In genomic region chr12:52003591-52003990, GRCh38 we compare ENCODE assay signal across 16 cellular contexts. TPM values are rescaled to one million over a fixed set of nuclear protein-coding genes. Genes with fewer than 3 reads are reported as not detected.
DNase-seq lines count a peak whose midpoint lies in the region; ATAC-seq and TF ChIP-seq lines count a peak whose summit lies in the region.
"Had no signal": no experiment of that assay in that cellular context is flagged by ENCODE, and none has a peak within 500 bp of the region (broad histone marks: within the 10 kb centered on the region; RNA-seq: fewer than 3 reads in every experiment).

No MANE protein-coding gene starts in this region.

- ATAC-seq in GM18907 (IDR thresholded peaks at IDR 0.05; ENCODE audit: unreplicated experiment): no peak

- H3K36me3 ChIP-seq in HEK293 (ENCODE audit: control insufficient read depth in 2 of 2, insufficient read depth in 1 of 2, low read length in 2 of 2): peaks cover 0 to 25% of the 10 kb centered on the region in 2 experiments; a peak in 2 of 3 replicates
- H3K36me3 ChIP-seq in H7 (replicated peaks; ENCODE audit: control insufficient read depth, insufficient read depth, low read length): no peaks in the 10 kb centered on the region

- H3K9me3 Mint-ChIP-seq in nephron: no peaks in the 10 kb centered on the region
- H3K9me3 Mint-ChIP-seq: H9 had no signal

- POLR2A ChIA-PET in HEK293 (lab: Yijun Ruan, JAX): interaction anchor here (0.8 to 2.0 kb wide), 3 partner anchors 16 to 21 kb away, joined by 4 to 11 read pairs (median 5); no protein-coding TSS in a partner anchor

- CTCF ChIA-PET in HEK293 (lab: Yijun Ruan, JAX): interaction anchor here (0.6 to 9.6 kb wide), 24 partner anchors 9 to 585 kb away, joined by 3 to 291 read pairs (median 4); no protein-coding TSS in a partner anchor

- TF ChIP-seq CTCF in HEK293 (tag by site-specific recombination; IDR thresholded peaks at IDR 0.05) (no peak), nephron (IDR thresholded peaks at IDR 0.05; ENCODE audit: unreplicated experiment in 3 of 3) (no peak)

- no peak overlapping the region for H3K27ac ChIP-seq in HEK293 (ENCODE audit: extremely low read depth, low read depth, low read length)
- H3K27ac ChIP-seq: 22Rv1 had no signal

- DNase-seq in DMS 273 (lab: John Stamatoyannopoulos, UW; ENCODE audit: unreplicated experiment): peak; percentile 71
- no peak for DNase-seq in DMS 273 treated with DMSO at 0.1 percent for 48 hours (lab: John Stamatoyannopoulos, UW)
- DNase-seq in NCI-H524 treated with DMSO at 0.1 percent for 48 hours (lab: John Stamatoyannopoulos, UW): peak; percentile 70
- no peak for DNase-seq in H7
- DNase-seq in superior temporal gyrus (ENCODE audit: extremely low spot score): no peak
- DNase-seq: AML-193, MV-4-11, NCI-H187 treated with DMSO at 0.1 percent for 48 hours, NCI-H446 treated with DMSO at 0.1 percent for 48 hours had no signal

- peaks cover 19% of the 10 kb centered on the region for H3K36me3 Mint-ChIP-seq in nephron (ENCODE audit: low read depth)

- H3K4me3 ChIP-seq in HEK293 (ENCODE audit: low read depth, low read length) (no peak overlapping the region), H7 (ENCODE audit: insufficient read depth, low read depth, low read length) (no peak overlapping the region)
- H3K4me3 ChIP-seq: K562 had no signal

- peaks cover 2% of the 10 kb centered on the region; the same call in 1 of the 2 replicates for H3K4me1 ChIP-seq in HEK293 (ENCODE audit: control insufficient read depth, insufficient read depth, low read length)

- peaks cover 5% of the 10 kb centered on the region for H3K27me3 Mint-ChIP-seq in nephron (ENCODE audit: low read depth)

- peaks cover 42% of the 10 kb centered on the region for H3K4me1 Mint-ChIP-seq in nephron

- H3K9me3 ChIP-seq in HEK293 (ENCODE audit: control insufficient read depth, insufficient read depth, low read depth, low read length): no peaks in the 10 kb centered on the region
- H3K9me3 ChIP-seq: SK-N-SH had no signal

- peak overlapping the region in 2 of 3 experiments; percentile 27 to 71 for H3K27ac Mint-ChIP-seq in nephron

- H3K4me3 Mint-ChIP-seq in nephron: peak overlapping the region in 2 of 3 experiments; percentile 8 to 16
- H3K4me3 Mint-ChIP-seq: H9 had no signal

- H3K27me3 ChIP-seq in H7 (ENCODE audit: control insufficient read depth, insufficient read depth, low read length): peaks cover 38% of the 10 kb centered on the region

TF ChIP-seq in HEK293, 187 proteins besides CTCF, POLR2A, EP300 and RAD21:
- TF ChIP-seq ZNF394 (tag by site-specific recombination; IDR thresholded peaks at IDR 0.05; ENCODE audit: borderline replicate concordance) (no peak), ZNF174 (tag by site-specific recombination; IDR thresholded peaks at IDR 0.05) (no peak), ZNF555 (tag by site-specific recombination; conservative IDR thresholded peaks at IDR 0.05) (no peak), ZNF398 (tag by site-specific recombination; IDR thresholded peaks at IDR 0.05) (peak; percentile 32; the same call in 1 of the 2 replicates), ZNF670 (tag by site-specific recombination; IDR thresholded peaks at IDR 0.05; ENCODE audit: low read depth) (no peak)

RNA-seq across cellular contexts. Expression of gene TAMALIN, which starts 3.2 kb away (rescaled TPM):
- total RNA-seq in H7 (2014; rRNA removed; shearing (Covaris generic)): 2.2 and 3.6 TPM in 2 replicates

RNA-seq across cellular contexts. Expression of gene NR4A1, which starts 47.7 kb away (rescaled TPM):
- 11.8 and 29.6 TPM in 2 replicates for total RNA-seq in H7 (2014; rRNA removed; shearing (Covaris generic))

RNA-seq across cellular contexts. Expression of gene ACVR1B, which starts 52.1 kb away (rescaled TPM):
- total RNA-seq in H7 (2014; rRNA removed; shearing (Covaris generic)): 14.1 and 14.9 TPM in 2 replicates

Comparison
In these comparisons a context has a peak if more than half of its experiments do, and no peak if none do; other contexts are left out.
1. DNase-seq: peak in DMS 273 (single experiment) and NCI-H524 treated with DMSO at 0.1 percent for 48 hours (single experiment); none in DMS 273 treated with DMSO at 0.1 percent for 48 hours (single experiment), H7 (single experiment) and superior temporal gyrus (single experiment).